Comparison of ENCODE assay signal across 8 cellular contexts in genomic region chr2:11778923-11779757, GRCh38. TPM values are rescaled to one million over a fixed set of nuclear protein-coding genes. Genes with fewer than 3 reads are reported as not detected.
A peak's percentile ranks its signal among the peaks of the same experiment; 100 is the strongest.
DNase-seq lines count a peak whose midpoint lies in the region; ATAC-seq, FAIRE-seq and TF ChIP-seq lines count a peak whose summit lies in the region.

No MANE protein-coding gene starts in this region.

- H3K9ac ChIP-seq in mammary epithelial cell (ENCODE audit: insufficient read depth, low read length) = peak overlapping the region; percentile 0
- no peak overlapping the region for H3K9ac ChIP-seq in kidney (ENCODE audit: low read length in 2 of 2)

- no TSS peak for BruUV-seq in mammary epithelial cell (replicated peaks; lab: Mats Ljungman, UMichigan)

- ATAC-seq in GM18498 (IDR thresholded peaks at IDR 0.05; ENCODE audit: unreplicated experiment) (peak; percentile 91), HG02884 (IDR thresholded peaks at IDR 0.05; ENCODE audit: unreplicated experiment) (peak; percentile 86), WTC11 (peak; percentile 97)

- H3K9me3 Mint-ChIP-seq in WTC11 = no peaks in the 10 kb centered on the region

- in situ Hi-C loops in mammary epithelial cell (cut with MboI; ENCODE audit: low sequenced_read_pairs in 2 of 2) = loop anchor here in 1 of 2 donors (5.0 kb wide), 1 partner anchor 87 kb away; no protein-coding TSS in a partner anchor

- H3K27ac Mint-ChIP-seq in WTC11 = no peak overlapping the region

- H3K79me2 ChIP-seq in mammary epithelial cell (ENCODE audit: insufficient read depth, low read length) = peaks cover 27% of the 10 kb centered on the region

- no peaks in the 10 kb centered on the region for H3K9me3 ChIP-seq in mammary epithelial cell (replicated peaks; ENCODE audit: insufficient read depth, low read length)
- no peaks in the 10 kb centered on the region for H3K9me3 ChIP-seq in kidney (ENCODE audit: control insufficient read depth in 1 of 2, low read length in 2 of 2)

- POLR2A ChIA-PET in WTC11 (lab: Charles Lee) = no interaction called here

- H3K36me3 ChIP-seq in mammary epithelial cell (ENCODE audit: insufficient read depth, low read length) (peaks cover 52% of the 10 kb centered on the region), kidney (ENCODE audit: control insufficient read depth in 1 of 2, insufficient read depth in 2 of 2, low read length in 2 of 2) (peaks cover 11 to 23% of the 10 kb centered on the region in 2 donors)

- TF ChIP-seq CTCF in WTC11 (IDR thresholded peaks at IDR 0.05) (peak; percentile 98), mammary epithelial cell (conservative IDR thresholded peaks at IDR 0.05 in 1 of 2, IDR thresholded peaks at IDR 0.05 in 1 of 2; ENCODE audit: extremely low read depth in 1 of 2, insufficient read depth in 1 of 2, low read depth in 1 of 2, low read length in 2 of 2) (peak; percentile 75 to 96), kidney (IDR thresholded peaks at IDR 0.05; ENCODE audit: borderline replicate concordance, extremely low read depth, insufficient read depth) (peak; percentile 92)

- H2AFZ ChIP-seq in mammary epithelial cell (ENCODE audit: low read depth, low read length) = peak overlapping the region; percentile 25

- peaks cover 11% of the 10 kb centered on the region for H3K4me1 ChIP-seq in mammary epithelial cell (ENCODE audit: insufficient read depth, low read length)
- peaks cover 0 to 3% of the 10 kb centered on the region in 2 donors for H3K4me1 ChIP-seq in kidney (ENCODE audit: control insufficient read depth in 1 of 2, insufficient read depth in 1 of 2, low read depth in 1 of 2, low read length in 2 of 2)

- no peaks in the 10 kb centered on the region for H3K27me3 ChIP-seq in mammary epithelial cell (ENCODE audit: insufficient read depth, low read length)

- no peak overlapping the region for H3K4me3 Mint-ChIP-seq in WTC11

- CTCF ChIA-PET in WTC11 (lab: Charles Lee) (interaction anchor here (0.6 to 2.4 kb wide), 40 partner anchors 9 to 1618 kb away, joined by 3 to 64 read pairs (median 4); partner anchors contain the start of genes LPIN1 and NTSR2), mammary epithelial cell (lab: Charles Lee; ENCODE audit: low non-redundant PET) (interaction anchor here (0.7 to 1.0 kb wide), 3 partner anchors 25 to 86 kb away, joined by 3 to 16 read pairs (median 9); no protein-coding TSS in a partner anchor)

- dilution Hi-C loops in mammary epithelial cell (cut with HindIII; ENCODE audit: low sequenced_read_pairs) = loop anchor here (5.0 kb wide), 1 partner anchor 77 kb away; no protein-coding TSS in a partner anchor

- FAIRE-seq in A204.1 (lab: Jason Lieb, UNC) (peak; percentile 9), kidney (lab: Jason Lieb, UNC) (no peak)

- H4K20me1 ChIP-seq in mammary epithelial cell (ENCODE audit: insufficient read depth, low read length) = no peaks in the 10 kb centered on the region

- no peaks in the 10 kb centered on the region for H3K27me3 Mint-ChIP-seq in WTC11 (ENCODE audit: low read depth)

- H3K27ac ChIP-seq in mammary epithelial cell (ENCODE audit: insufficient read depth, low read depth, low read length) (no peak overlapping the region), kidney (ENCODE audit: low read depth in 2 of 2, low read length in 2 of 2) (no peak overlapping the region)

- H3K4me2 ChIP-seq in mammary epithelial cell (ENCODE audit: insufficient read depth, low read depth, low read length) = peak overlapping the region; percentile 18

- H3K36me3 Mint-ChIP-seq in WTC11 = peaks cover 22% of the 10 kb centered on the region

- DNase-seq in NCI-H1930 (lab: John Stamatoyannopoulos, UW) = peak; percentile 26 to 62
- peak; percentile 89 for DNase-seq in WTC11 (ENCODE audit: low spot score)
- peak; percentile 31 for DNase-seq in mammary epithelial cell
- DNase-seq in kidney = peak; percentile 91
- DNase-seq in stimulated activated CD4-positive, alpha-beta T cell treated with anti-CD3 and anti-CD28 coated beads, Interleukin-1b, Interleukin-23, amount 100 ng/mL, for 48 hours = peak; percentile 84

- H3K4me3 ChIP-seq in mammary epithelial cell (replicated peaks in 1 of 3; ENCODE audit: insufficient read depth in 1 of 3, low read depth in 2 of 3, low read length in 3 of 3) = no peak overlapping the region
- no peak overlapping the region for H3K4me3 ChIP-seq in kidney (ENCODE audit: low read length in 2 of 2)

- H3K4me1 Mint-ChIP-seq in WTC11 = peaks cover 24% of the 10 kb centered on the region

- intact Hi-C loops in mammary epithelial cell (cut with micrococcal nuclease) (loop anchor here (1.0 to 5.0 kb wide), 5 partner anchors 34 to 302 kb away; no protein-coding TSS in a partner anchor), kidney (cut with DNase I) (loop anchor here (10.0 kb wide), 1 partner anchor 84 kb away; no protein-coding TSS in a partner anchor)

- 34% methylated on average over 15 of the region's 23 CpGs for WGBS in mammary epithelial cell (ENCODE audit: low coverage, missing lambda C conversion rate)

TF ChIP-seq in WTC11, 78 proteins besides CTCF, POLR2A, EP300 and RAD21:
- TF ChIP-seq ZNF423 (CRISPR knock-in tag; IDR thresholded peaks at IDR 0.05) (no peak), OVOL2 (CRISPR knock-in tag; IDR thresholded peaks at IDR 0.05; ENCODE audit: borderline replicate concordance) (no peak), MYBL2 (CRISPR knock-in tag; IDR thresholded peaks at IDR 0.05) (no peak), GRHL2 (CRISPR knock-in tag; IDR thresholded peaks at IDR 0.05; ENCODE audit: insufficient replicate concordance, severe bottlenecking) (no peak), MXD4 (CRISPR knock-in tag; IDR thresholded peaks at IDR 0.05; ENCODE audit: borderline replicate concordance) (no peak), FOXP1 (CRISPR knock-in tag; IDR thresholded peaks at IDR 0.05; ENCODE audit: borderline replicate concordance) (no peak), NR3C1 (CRISPR knock-in tag; conservative IDR thresholded peaks at IDR 0.05; ENCODE audit: low read depth) (no peak), ETV6 (CRISPR knock-in tag; IDR thresholded peaks at IDR 0.05) (no peak), CREM (CRISPR knock-in tag; IDR thresholded peaks at IDR 0.05) (0 out of 2 replicates have a peak, but pooled peaks have one; percentile 40), ZBTB43 (CRISPR knock-in tag; IDR thresholded peaks at IDR 0.05) (no peak), MLX (CRISPR knock-in tag; IDR thresholded peaks at IDR 0.05) (no peak), ZNF317 (CRISPR knock-in tag; IDR thresholded peaks at IDR 0.05; ENCODE audit: borderline replicate concordance, low read depth) (no peak), ZNF219 (CRISPR knock-in tag; IDR thresholded peaks at IDR 0.05; ENCODE audit: borderline replicate concordance) (no peak), SMAD4 (CRISPR knock-in tag; IDR thresholded peaks at IDR 0.05) (no peak), ELF4 (CRISPR knock-in tag; IDR thresholded peaks at IDR 0.05; ENCODE audit: low read depth) (no peak), SP1 (CRISPR knock-in tag; conservative IDR thresholded peaks at IDR 0.05) (peak; percentile 40; the same call in 1 of the 2 replicates), ZNF138 (CRISPR knock-in tag; conservative IDR thresholded peaks at IDR 0.05) (no peak), FOXK1 (CRISPR knock-in tag; IDR thresholded peaks at IDR 0.05) (no peak)
- TF ChIP-seq, protein P1, sequence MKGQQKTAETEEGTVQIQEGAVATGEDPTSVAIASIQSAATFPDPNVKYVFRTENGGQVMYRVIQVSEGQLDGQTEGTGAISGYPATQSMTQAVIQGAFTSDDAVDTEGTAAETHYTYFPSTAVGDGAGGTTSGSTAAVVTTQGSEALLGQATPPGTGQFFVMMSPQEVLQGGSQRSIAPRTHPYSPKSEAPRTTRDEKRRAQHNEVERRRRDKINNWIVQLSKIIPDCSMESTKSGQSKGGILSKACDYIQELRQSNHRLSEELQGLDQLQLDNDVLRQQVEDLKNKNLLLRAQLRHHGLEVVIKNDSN (CRISPR knock-in tag; IDR thresholded peaks at IDR 0.05) = peak; percentile 75
- TF ChIP-seq, protein P2, sequence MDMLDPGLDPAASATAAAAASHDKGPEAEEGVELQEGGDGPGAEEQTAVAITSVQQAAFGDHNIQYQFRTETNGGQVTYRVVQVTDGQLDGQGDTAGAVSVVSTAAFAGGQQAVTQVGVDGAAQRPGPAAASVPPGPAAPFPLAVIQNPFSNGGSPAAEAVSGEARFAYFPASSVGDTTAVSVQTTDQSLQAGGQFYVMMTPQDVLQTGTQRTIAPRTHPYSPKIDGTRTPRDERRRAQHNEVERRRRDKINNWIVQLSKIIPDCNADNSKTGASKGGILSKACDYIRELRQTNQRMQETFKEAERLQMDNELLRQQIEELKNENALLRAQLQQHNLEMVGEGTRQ (CRISPR knock-in tag; IDR thresholded peaks at IDR 0.05) = peak; percentile 72
- TF ChIP-seq, protein P3, sequence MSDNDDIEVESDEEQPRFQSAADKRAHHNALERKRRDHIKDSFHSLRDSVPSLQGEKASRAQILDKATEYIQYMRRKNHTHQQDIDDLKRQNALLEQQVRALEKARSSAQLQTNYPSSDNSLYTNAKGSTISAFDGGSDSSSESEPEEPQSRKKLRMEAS (CRISPR knock-in tag; IDR thresholded peaks at IDR 0.05) = peak; percentile 82; the same call in 1 of the 2 replicates

RNA-seq across cellular contexts. Expression of gene LPIN1, which starts 32.7 kb away (rescaled TPM):
- total RNA-seq in WTC11 (2021) (12.2 to 14.5 TPM (median 13.9 TPM) in 3 replicates), mammary epithelial cell (10 to 100 TPM; 28.3 to 54.8 TPM), kidney (36.8 TPM)
- polyA plus RNA-seq in mammary epithelial cell (58.5 TPM), kidney (ENCODE audit: insufficient read depth, low read depth, low replicate concordance) (11.8 TPM)
- 66.3 TPM for polyA minus RNA-seq in mammary epithelial cell

Comparison
In these comparisons a context has a peak if more than half of its experiments do, and no peak if none do; other contexts are left out.
1. DNase-seq: peak in every context shown above with its lines; median percentile 91 in kidney; 89 in WTC11; 84 in stimulated activated CD4-positive, alpha-beta T cell treated with anti-CD3 and anti-CD28 coated beads, Interleukin-1b, Interleukin-23, amount 100 ng/mL, for 48 hours; 44 in NCI-H1930; 31 in mammary epithelial cell.